In the genomic region with DNA sequence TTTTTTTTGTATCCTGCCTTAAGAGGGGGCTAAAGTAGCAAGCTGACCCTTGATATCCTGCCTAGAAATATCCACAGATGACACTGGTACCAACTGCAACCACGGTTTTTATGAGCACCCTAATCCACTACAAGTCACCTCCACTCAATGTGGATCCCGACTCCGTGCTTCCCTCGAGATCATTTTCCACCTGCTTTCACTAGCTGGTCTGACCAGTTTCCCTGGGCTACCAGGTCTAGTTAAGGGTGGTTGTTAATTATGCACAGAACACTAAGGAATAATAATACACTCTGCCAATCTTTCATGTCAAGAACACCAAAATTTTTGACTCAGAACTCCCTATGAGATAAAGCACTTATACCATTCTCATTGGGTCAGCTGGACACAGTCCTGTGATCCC, we compare ENCODE assay signal across 16 cellular contexts.
A peak's percentile ranks its signal among the peaks of the same experiment; 100 is the strongest.
DNase-seq lines count a peak whose midpoint lies in the region; ATAC-seq, FAIRE-seq and TF ChIP-seq lines count a peak whose summit lies in the region.
"Had no signal": no experiment of that assay in that cellular context is flagged by ENCODE, and none has a peak within 500 bp of the region (broad histone marks: within the 10 kb centered on the region; RNA-seq: fewer than 3 reads in every experiment).

No MANE protein-coding gene starts in this region.

- H3K4me1 ChIP-seq in A549 = peaks cover 46% of the 10 kb centered on the region
- H3K4me1 ChIP-seq in PC-3 (ENCODE audit: insufficient read depth, low read length) = peaks cover 21% of the 10 kb centered on the region
- peaks cover 9% of the 10 kb centered on the region for H3K4me1 ChIP-seq in fibroblast of lung (ENCODE audit: control insufficient read depth, extremely low read depth, insufficient read depth, low read length)
- H3K4me1 ChIP-seq in skeletal muscle tissue (ENCODE audit: control insufficient read depth in 3 of 3, insufficient read depth in 3 of 3, low read length in 3 of 3) = peaks cover 12 to 30% (median 23%) of the 10 kb centered on the region in 3 donors

- no TSS peak for BruUV-seq in PC-3 (replicated peaks; lab: Mats Ljungman, UMichigan)

- H3K27ac ChIP-seq in A549 (peak overlapping the region; percentile 72 to 90), PC-3 (ENCODE audit: low read length) (peak overlapping the region; percentile 82), fibroblast of lung (ENCODE audit: insufficient read depth, low read length) (peak overlapping the region; percentile 58), skeletal muscle tissue (ENCODE audit: low read depth, low read length) (peak overlapping the region; percentile 67)

- TF ChIP-seq EP300 in A549 (IDR thresholded peaks at IDR 0.05) = no peak

- no peaks in the 10 kb centered on the region for H3F3A ChIP-seq in PC-3 (ENCODE audit: low read length, unreplicated experiment)

- no peaks in the 10 kb centered on the region for H3K9me2 ChIP-seq in PC-3 (replicated peaks; ENCODE audit: low read length)

- TF ChIP-seq CTCF in A549 (IDR thresholded peaks at IDR 0.05) (no peak), PC-3 (conservative IDR thresholded peaks at IDR 0.05; ENCODE audit: low read depth, low read length) (no peak), fibroblast of lung (conservative IDR thresholded peaks at IDR 0.05 in 1 of 2, IDR thresholded peaks at IDR 0.05 in 1 of 2; ENCODE audit: low read depth in 1 of 2, low read length in 2 of 2) (no peak)

- FAIRE-seq in A549 (lab: Jason Lieb, UNC) = no peak

- peak overlapping the region; percentile 63 for H3K4me2 ChIP-seq in A549
- peak overlapping the region; percentile 61 for H3K4me2 ChIP-seq in PC-3 (ENCODE audit: low read length)
- no peak overlapping the region for H3K4me2 ChIP-seq in fibroblast of lung (ENCODE audit: extremely low read depth, insufficient read depth, low read length)

- no peak for TF ChIP-seq POLR2A in A549 (IDR thresholded peaks at IDR 0.05; ENCODE audit: low read length)

- no peak for DNase-seq in A549 (ENCODE audit: low read depth in 1 of 2, low spot score in 1 of 2)
- peak; percentile 11 for DNase-seq in PC-3
- DNase-seq in fibroblast of lung (ENCODE audit: low read depth in 2 of 2) = no peak
- DNase-seq in activated naive CD4-positive, alpha-beta T cell (lab: John Stamatoyannopoulos, UW) = no peak
- no peak for DNase-seq in OCI-M1 (lab: John Stamatoyannopoulos, UW)
- DNase-seq in NCI-H146 treated with DMSO at 0.1 percent for 48 hours (lab: John Stamatoyannopoulos, UW; ENCODE audit: unreplicated experiment) = no peak
- DNase-seq: activated CD4-positive, alpha-beta T cell treated with anti-CD3 and anti-CD28 coated beads for 1 hour; activated CD8-positive, alpha-beta memory T cell treated with anti-CD3 and anti-CD28 coated beads, Interleukin-2, amount 50 U/mL, for 48 hours; effector memory CD8-positive, alpha-beta T cell; NCI-H2081 treated with DMSO at 0.1 percent for 48 hours; NCI-H774; T-helper 17 cell had no signal

- H3K4me3 ChIP-seq in A549 = no peak overlapping the region
- peak overlapping the region; percentile 15; the same call in 1 of the 2 replicates for H3K4me3 ChIP-seq in PC-3 (ENCODE audit: low read length)
- H3K4me3 ChIP-seq in fibroblast of lung (replicated peaks in 1 of 4; ENCODE audit: control extremely low read depth in 1 of 4, insufficient read depth in 1 of 4, low read depth in 3 of 4, low read length in 4 of 4) = no peak overlapping the region
- H3K4me3 ChIP-seq in skeletal muscle tissue (ENCODE audit: low read length in 3 of 3) = peak overlapping the region in 1 of 3 donors; percentile 13
- H3K4me3 ChIP-seq: mucosa of descending colon had no signal

- no peaks in the 10 kb centered on the region for H3K27me3 ChIP-seq in PC-3 (ENCODE audit: low read length)
- no peaks in the 10 kb centered on the region for H3K27me3 ChIP-seq in fibroblast of lung (ENCODE audit: control insufficient read depth, insufficient read depth, low read length)
- no peaks in the 10 kb centered on the region for H3K27me3 ChIP-seq in skeletal muscle tissue (ENCODE audit: control insufficient read depth in 3 of 3, insufficient read depth in 3 of 3, low read length in 3 of 3)

- H3K79me2 ChIP-seq in PC-3 (ENCODE audit: low read length) (no peaks in the 10 kb centered on the region), fibroblast of lung (ENCODE audit: control insufficient read depth, insufficient read depth, low read length) (no peaks in the 10 kb centered on the region)

- POLR2A ChIA-PET in A549 (lab: Yijun Ruan, JAX) = interaction anchor here (0.8 to 1.7 kb wide), 2 partner anchors 43 to 82 kb away, joined by 3 to 10 read pairs; a partner anchor contains a TSS
- POLR2A ChIA-PET in PC-3 (lab: Charles Lee; ENCODE audit: unreplicated experiment) = interaction anchor here (0.6 kb wide), 1 partner anchor 12 kb away, joined by 4 read pairs; no protein-coding TSS in a partner anchor

- peak overlapping the region; percentile 12 for H3K9ac ChIP-seq in PC-3 (ENCODE audit: low read length)
- H3K9ac ChIP-seq in fibroblast of lung (ENCODE audit: insufficient read depth, low read length) = no peak overlapping the region
- H3K9ac ChIP-seq in skeletal muscle tissue (ENCODE audit: low read depth in 1 of 3, low read length in 3 of 3) = peak overlapping the region in 1 of 3 donors; percentile 50

- WGBS in A549 (ENCODE audit: missing lambda C conversion rate) = 95% methylated on average over 4 of the region's 4 CpGs

- H2AFZ ChIP-seq in PC-3 (ENCODE audit: low read length) (no peak overlapping the region), fibroblast of lung (ENCODE audit: low read length) (no peak overlapping the region)

- CTCF ChIA-PET in A549 (lab: Yijun Ruan, JAX) (interaction anchor here (0.6 to 2.6 kb wide), 7 partner anchors 8 to 517 kb away, joined by 3 to 11 read pairs (median 4); no protein-coding TSS in a partner anchor), PC-3 (lab: Charles Lee) (no interaction called here)

- intact Hi-C loops in PC-3 (cut with micrococcal nuclease) = loop anchor here (2.0 to 5.0 kb wide), 2 partner anchors 42 to 71 kb away; no protein-coding TSS in a partner anchor

- H3K36me3 ChIP-seq in PC-3 (ENCODE audit: low read depth, low read length) (no peaks in the 10 kb centered on the region), fibroblast of lung (ENCODE audit: control insufficient read depth, insufficient read depth, low read length) (no peaks in the 10 kb centered on the region), skeletal muscle tissue (ENCODE audit: control insufficient read depth in 3 of 3, insufficient read depth in 3 of 3, low read length in 3 of 3) (no peaks in the 10 kb centered on the region)

- H3K9me3 ChIP-seq in A549 = no peaks in the 10 kb centered on the region
- no peaks in the 10 kb centered on the region for H3K9me3 ChIP-seq in PC-3 (ENCODE audit: low read length)
- no peaks in the 10 kb centered on the region for H3K9me3 ChIP-seq in fibroblast of lung (ENCODE audit: control insufficient read depth, insufficient read depth, low read depth, low read length)
- H3K9me3 ChIP-seq in skeletal muscle tissue (ENCODE audit: control insufficient read depth in 3 of 3, low read length in 3 of 3) = no peaks in the 10 kb centered on the region
- H3K9me3 ChIP-seq: mucosa of descending colon had no signal

- ATAC-seq in A549 = no peak
- no peak for ATAC-seq in PC-3
- ATAC-seq in HG02763 (IDR thresholded peaks at IDR 0.05; ENCODE audit: unreplicated experiment) = no peak
- ATAC-seq: activated naive CD4-positive, alpha-beta T cell treated with anti-CD3 and anti-CD28 coated beads, Interleukin-2, amount 50 U/mL, for 72 hours; effector memory CD8-positive, alpha-beta T cell; T-helper 17 cell had no signal

- no peak for TF ChIP-seq RAD21 in A549 (conservative IDR thresholded peaks at IDR 0.05 in 1 of 2, IDR thresholded peaks at IDR 0.05 in 1 of 2)

- H4K20me1 ChIP-seq in PC-3 (ENCODE audit: low read length) (no peaks in the 10 kb centered on the region), fibroblast of lung (ENCODE audit: control insufficient read depth, extremely low read depth, insufficient read depth, low read length) (no peaks in the 10 kb centered on the region)

TF ChIP-seq in A549, 52 proteins besides CTCF, POLR2A, EP300 and RAD21:
- TF ChIP-seq TFCP2L1 (CRISPR knock-in tag; IDR thresholded peaks at IDR 0.05) (no peak), CHD2 (IDR thresholded peaks at IDR 0.05; ENCODE audit: low read length, partially characterized antibody) (no peak), JUNB (IDR thresholded peaks at IDR 0.05) (no peak), JUN (IDR thresholded peaks at IDR 0.05) (no peak), ESRRA (IDR thresholded peaks at IDR 0.05; ENCODE audit: borderline replicate concordance, low read length) (no peak), KDM1A (IDR thresholded peaks at IDR 0.05; ENCODE audit: low read depth) (no peak), ZC3H11A (IDR thresholded peaks at IDR 0.05) (no peak), FOSL2 (IDR thresholded peaks at IDR 0.05) (no peak), FOSL2 (CRISPR knock-in tag; IDR thresholded peaks at IDR 0.05) (no peak)
- TF ChIP-seq, protein P1, sequence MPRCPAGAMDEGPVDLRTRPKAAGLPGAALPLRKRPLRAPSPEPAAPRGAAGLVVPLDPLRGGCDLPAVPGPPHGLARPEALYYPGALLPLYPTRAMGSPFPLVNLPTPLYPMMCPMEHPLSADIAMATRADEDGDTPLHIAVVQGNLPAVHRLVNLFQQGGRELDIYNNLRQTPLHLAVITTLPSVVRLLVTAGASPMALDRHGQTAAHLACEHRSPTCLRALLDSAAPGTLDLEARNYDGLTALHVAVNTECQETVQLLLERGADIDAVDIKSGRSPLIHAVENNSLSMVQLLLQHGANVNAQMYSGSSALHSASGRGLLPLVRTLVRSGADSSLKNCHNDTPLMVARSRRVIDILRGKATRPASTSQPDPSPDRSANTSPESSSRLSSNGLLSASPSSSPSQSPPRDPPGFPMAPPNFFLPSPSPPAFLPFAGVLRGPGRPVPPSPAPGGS (IDR thresholded peaks at IDR 0.05) = no peak
- TF ChIP-seq, protein P2, sequence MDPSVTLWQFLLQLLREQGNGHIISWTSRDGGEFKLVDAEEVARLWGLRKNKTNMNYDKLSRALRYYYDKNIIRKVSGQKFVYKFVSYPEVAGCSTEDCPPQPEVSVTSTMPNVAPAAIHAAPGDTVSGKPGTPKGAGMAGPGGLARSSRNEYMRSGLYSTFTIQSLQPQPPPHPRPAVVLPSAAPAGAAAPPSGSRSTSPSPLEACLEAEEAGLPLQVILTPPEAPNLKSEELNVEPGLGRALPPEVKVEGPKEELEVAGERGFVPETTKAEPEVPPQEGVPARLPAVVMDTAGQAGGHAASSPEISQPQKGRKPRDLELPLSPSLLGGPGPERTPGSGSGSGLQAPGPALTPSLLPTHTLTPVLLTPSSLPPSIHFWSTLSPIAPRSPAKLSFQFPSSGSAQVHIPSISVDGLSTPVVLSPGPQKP (IDR thresholded peaks at IDR 0.05; ENCODE audit: low read depth, low read length) = no peak
